In genomic region chr5:53433036-53433435, GRCh38 we compare ENCODE assay signal across 33 cellular contexts. TPM values are rescaled to one million over a fixed set of nuclear protein-coding genes. Genes with fewer than 3 reads are reported as not detected.
"Had no signal": no experiment of that assay in that cellular context is flagged by ENCODE, and none has a peak within 500 bp of the region (broad histone marks: within the 10 kb centered on the region; RNA-seq: fewer than 3 reads in every experiment).

No MANE protein-coding gene starts in this region.

- FAIRE-seq: K562, RCC 7860 had no signal

- H3K27ac ChIP-seq: brain microvascular endothelial cell, cardiac muscle cell, PC-9, RWPE1, VCaP had no signal

- H3K27ac Mint-ChIP-seq: activated B cell treated with CpG ODN at 0.5 μM for 24 hours; activated CD4-positive, alpha-beta memory T cell treated with anti-CD3 and anti-CD28 coated beads for 36 hours; activated naive CD4-positive, alpha-beta T cell treated with anti-CD3 and anti-CD28 coated beads, Interleukin-2, amount 10 ng/mL, durations not matched to agents 7 days and 5 days; activated naive CD8-positive, alpha-beta T cell; activated T-helper 1 cell treated with anti-CD3 and anti-CD28 coated beads, Interleukin-12 subunit alpha, Interleukin-12 subunit beta, Interleukin-2, Interleukin-4 antibody, amounts not matched to agents 30 ng/mL and 10 ng/mL and 1 ng/mL, durations not matched to agents 14 hours and 24 hours and 36 hours had no signal

- H3K4me1 Mint-ChIP-seq: activated B cell treated with CpG ODN at 0.5 μM for 24 hours; activated naive CD4-positive, alpha-beta T cell treated with anti-CD3 and anti-CD28 coated beads, Interleukin-2, amount 10 ng/mL, durations not matched to agents 7 days and 5 days had no signal

- H3K4me3 ChIP-seq: cardiac muscle cell, K562, PC-9 had no signal

- H3K36me3 Mint-ChIP-seq: activated CD4-positive, alpha-beta memory T cell treated with anti-CD3 and anti-CD28 coated beads for 36 hours; activated naive CD4-positive, alpha-beta T cell treated with anti-CD3 and anti-CD28 coated beads, Interleukin-2, amount 10 ng/mL, durations not matched to agents 7 days and 5 days; activated naive CD8-positive, alpha-beta T cell had no signal

- H3K4me3 Mint-ChIP-seq: activated B cell treated with CpG ODN at 0.5 μM for 24 hours; activated CD4-positive, alpha-beta memory T cell treated with anti-CD3 and anti-CD28 coated beads for 36 hours; activated naive CD4-positive, alpha-beta T cell treated with anti-CD3 and anti-CD28 coated beads, Interleukin-2, amount 10 ng/mL, durations not matched to agents 7 days and 5 days; activated naive CD8-positive, alpha-beta T cell; activated T-cell treated with anti-CD3 and anti-CD28 coated beads, Interleukin-2, amount 50 U/mL, for 4 hours; activated T-helper 1 cell treated with anti-CD3 and anti-CD28 coated beads, Interleukin-12 subunit alpha, Interleukin-12 subunit beta, Interleukin-2, Interleukin-4 antibody, amounts not matched to agents 30 ng/mL and 10 ng/mL and 1 ng/mL, durations not matched to agents 14 hours and 24 hours and 36 hours had no signal

- DNase-seq: activated B cell treated with CpG ODN at 0.5 μM for 24 hours; activated CD4-positive, alpha-beta memory T cell treated with anti-CD3 and anti-CD28 coated beads for 36 hours; activated CD4-positive, alpha-beta T cell treated with anti-CD3 and anti-CD28 coated beads for 4 hours; activated CD4-positive, alpha-beta T cell treated with anti-CD3 and anti-CD28 coated beads, Interleukin-2, amount 50 U/mL, for 1 hour; activated CD4-positive, CD25-positive, alpha-beta regulatory T cell treated with anti-CD3 and anti-CD28 coated beads, Interleukin-2, amount 50 U/mL, for 72 hours; activated CD8-positive, alpha-beta memory T cell treated with anti-CD3 and anti-CD28 coated beads, Interleukin-2, amount 50 U/mL, for 4 hours; activated gamma-delta T cell treated with Interleukin-2 at 50 U/mL for 16 hours; activated naive CD4-positive, alpha-beta T cell treated with anti-CD3 and anti-CD28 coated beads, Interleukin-2, amount 10 ng/mL, durations not matched to agents 7 days and 5 days; activated T-cell treated with anti-CD3 and anti-CD28 coated beads for 4 hours; activated T-cell treated with anti-CD3 and anti-CD28 coated beads, Interleukin-2, amount 50 U/mL, for 4 hours; amniotic stem cell; aorta; brain microvascular endothelial cell; NCI-H1092 treated with DMSO at 0.1 percent for 48 hours; NCI-H1417 treated with DMSO at 0.1 percent for 48 hours; NCI-H187 treated with DMSO at 0.1 percent for 48 hours; NCI-H2081; NCI-H2171 treated with DMSO at 0.1 percent for 48 hours; NCI-H345; NCI-H524 treated with DMSO at 0.1 percent for 48 hours; Right ventricle myocardium superior; SW 1271; T-helper 1 cell; T-helper 2 cell; T-helper 9 cell had no signal

- H3K27me3 ChIP-seq: brain microvascular endothelial cell, cardiac muscle cell had no signal

- H3K9me3 Mint-ChIP-seq: activated B cell treated with CpG ODN at 0.5 μM for 24 hours; activated CD4-positive, alpha-beta memory T cell treated with anti-CD3 and anti-CD28 coated beads for 36 hours; activated naive CD4-positive, alpha-beta T cell treated with anti-CD3 and anti-CD28 coated beads, Interleukin-2, amount 10 ng/mL, durations not matched to agents 7 days and 5 days; activated T-cell treated with anti-CD3 and anti-CD28 coated beads, Interleukin-2, amount 50 U/mL, for 4 hours; activated T-helper 1 cell treated with anti-CD3 and anti-CD28 coated beads, Interleukin-12 subunit alpha, Interleukin-12 subunit beta, Interleukin-2, Interleukin-4 antibody, amounts not matched to agents 30 ng/mL and 10 ng/mL and 1 ng/mL, durations not matched to agents 14 hours and 24 hours and 36 hours had no signal

- H3K36me3 ChIP-seq: brain microvascular endothelial cell, cardiac muscle cell had no signal

- H3K4me2 ChIP-seq: PC-9 had no signal

- ATAC-seq: activated T-cell treated with anti-CD3 and anti-CD28 coated beads, Interleukin-2, amount 50 U/mL, for 4 hours; K562 had no signal

- H2AFZ ChIP-seq: PC-9 had no signal

RNA-seq across cellular contexts. Expression of gene FST, which starts 47.4 kb away (rescaled TPM):
- total RNA-seq: activated B cell treated with CpG ODN at 0.5 μM for 24 hours had no signal
